17 cellular contexts compared by ENCODE assay signal in genomic region chr1:19313961-19314882, GRCh38. TPM values are rescaled to one million over a fixed set of nuclear protein-coding genes. Genes with fewer than 3 reads are reported as not detected.
DNase-seq lines count a peak whose midpoint lies in the region; ATAC-seq, FAIRE-seq and TF ChIP-seq lines count a peak whose summit lies in the region.
"Had no signal": no experiment of that assay in that cellular context is flagged by ENCODE, and none has a peak within 500 bp of the region (broad histone marks: within the 10 kb centered on the region; RNA-seq: fewer than 3 reads in every experiment).

No MANE protein-coding gene starts in this region.

- no peak for ATAC-seq in HG03280 (IDR thresholded peaks at IDR 0.05; ENCODE audit: unreplicated experiment)
- ATAC-seq: gastroesophageal sphincter had no signal

- H4K20me1 ChIP-seq in mammary epithelial cell (ENCODE audit: insufficient read depth, low read length) (no peaks in the 10 kb centered on the region), keratinocyte (ENCODE audit: control insufficient read depth, extremely low read depth, insufficient read depth, low read length) (peaks cover 3% of the 10 kb centered on the region), MM.1S (ENCODE audit: insufficient read depth, low read length) (no peaks in the 10 kb centered on the region)

- 87% methylated on average over 9 of the region's 10 CpGs for WGBS in mammary epithelial cell (ENCODE audit: low coverage, missing lambda C conversion rate)

- H3K9me3 Mint-ChIP-seq in MCF 10A (ENCODE audit: unreplicated experiment), result no peaks in the 10 kb centered on the region
- H3K9me3 Mint-ChIP-seq: activated CD4-positive, alpha-beta memory T cell treated with anti-CD3 and anti-CD28 coated beads for 36 hours had no signal

- H3K9me3 ChIP-seq in mammary epithelial cell (replicated peaks; ENCODE audit: insufficient read depth, low read length), result no peaks in the 10 kb centered on the region
- no peaks in the 10 kb centered on the region for H3K9me3 ChIP-seq in Peyer's patch
- H3K9me3 ChIP-seq in keratinocyte (ENCODE audit: control insufficient read depth, low read depth, low read length), result no peaks in the 10 kb centered on the region
- H3K9me3 ChIP-seq in MM.1S (replicated peaks; ENCODE audit: insufficient read depth, low read length), result no peaks in the 10 kb centered on the region
- H3K9me3 ChIP-seq: gastroesophageal sphincter, upper lobe of left lung had no signal

- TF ChIP-seq CTCF in MCF 10A (IDR thresholded peaks at IDR 0.05; ENCODE audit: unreplicated experiment), result no peak
- no peak for TF ChIP-seq CTCF in mammary epithelial cell (conservative IDR thresholded peaks at IDR 0.05 in 1 of 2, IDR thresholded peaks at IDR 0.05 in 1 of 2; ENCODE audit: extremely low read depth in 1 of 2, insufficient read depth in 1 of 2, low read depth in 1 of 2, low read length in 2 of 2)
- no peak for TF ChIP-seq CTCF in Peyer's patch (IDR thresholded peaks at IDR 0.05)
- TF ChIP-seq CTCF in keratinocyte (optimal IDR thresholded peaks at IDR 0.05 in 1 of 3, IDR thresholded peaks at IDR 0.05 in 1 of 3, conservative IDR thresholded peaks at IDR 0.05 in 1 of 3; ENCODE audit: extremely low read depth in 1 of 3, insufficient read depth in 2 of 3, low read length in 3 of 3), result no peak
- TF ChIP-seq CTCF in MM.1S (IDR thresholded peaks at IDR 0.05; ENCODE audit: low read length), result no peak

- H3K4me2 ChIP-seq in mammary epithelial cell (ENCODE audit: insufficient read depth, low read depth, low read length), result no peak overlapping the region
- no peak overlapping the region for H3K4me2 ChIP-seq in keratinocyte (ENCODE audit: control insufficient read depth, extremely low read depth, insufficient read depth, low read depth, low read length)
- H3K4me2 ChIP-seq in MM.1S (ENCODE audit: low read depth, low read length), result no peak overlapping the region

- H3F3A ChIP-seq in MM.1S (ENCODE audit: insufficient read depth, low read length), result no peaks in the 10 kb centered on the region

- H3K9ac ChIP-seq in mammary epithelial cell (ENCODE audit: insufficient read depth, low read length) (no peak overlapping the region), keratinocyte (ENCODE audit: control insufficient read depth, extremely low read depth, insufficient read depth, low read length) (no peak overlapping the region), MM.1S (ENCODE audit: low read length) (no peak overlapping the region)

- peak; percentile 72 for FAIRE-seq in keratinocyte (lab: Jason Lieb, UNC)
- FAIRE-seq: islet of Langerhans had no signal

- H3K4me3 Mint-ChIP-seq in MCF 10A (ENCODE audit: unreplicated experiment), result peak overlapping the region; percentile 77

- H3K4me3 ChIP-seq in mammary epithelial cell (replicated peaks in 1 of 3; ENCODE audit: insufficient read depth in 1 of 3, low read depth in 2 of 3, low read length in 3 of 3), result no peak overlapping the region
- no peak overlapping the region for H3K4me3 ChIP-seq in Peyer's patch
- H3K4me3 ChIP-seq in keratinocyte (ENCODE audit: control insufficient read depth in 2 of 3, extremely low read depth in 1 of 3, insufficient read depth in 2 of 3, low read depth in 1 of 3, low read length in 3 of 3), result no peak overlapping the region
- no peak overlapping the region for H3K4me3 ChIP-seq in MM.1S (ENCODE audit: low read length)

- no peaks in the 10 kb centered on the region for H3K27me3 Mint-ChIP-seq in MCF 10A (ENCODE audit: insufficient read depth, unreplicated experiment)
- H3K27me3 Mint-ChIP-seq: activated CD4-positive, alpha-beta memory T cell treated with anti-CD3 and anti-CD28 coated beads for 36 hours had no signal

- intact Hi-C loops in MCF 10A (cut with micrococcal nuclease), result loop anchor here (1.0 kb wide), 1 partner anchor 62 kb away; no protein-coding TSS in a partner anchor
- intact Hi-C loops in mammary epithelial cell (cut with micrococcal nuclease), result no loop called here

- POLR2A ChIA-PET in MCF 10A (lab: Yijun Ruan, JAX), result no interaction called here

- no peak overlapping the region for H3K27ac ChIP-seq in mammary epithelial cell (ENCODE audit: insufficient read depth, low read depth, low read length)
- peak overlapping the region in 1 of 4 donors; percentile 92 for H3K27ac ChIP-seq in Peyer's patch
- H3K27ac ChIP-seq in keratinocyte (ENCODE audit: control insufficient read depth, insufficient read depth, low read length), result no peak overlapping the region
- H3K27ac ChIP-seq in MM.1S (ENCODE audit: low read length), result no peak overlapping the region
- H3K27ac ChIP-seq: gastroesophageal sphincter had no signal

- H3K4me1 ChIP-seq in mammary epithelial cell (ENCODE audit: insufficient read depth, low read length) (peaks cover 43% of the 10 kb centered on the region), Peyer's patch (peaks cover 0 to 38% (median 23%) of the 10 kb centered on the region in 4 donors), keratinocyte (ENCODE audit: control insufficient read depth, extremely low read depth, insufficient read depth, low read length) (peaks cover 46% of the 10 kb centered on the region), MM.1S (ENCODE audit: low read length) (peaks cover 15% of the 10 kb centered on the region; the same call in 1 of the 2 replicates)

- no TSS peak for BruUV-seq in MCF 10A (replicated peaks; lab: Mats Ljungman, UMichigan)
- BruUV-seq in mammary epithelial cell (replicated peaks; lab: Mats Ljungman, UMichigan), result no TSS peak

- H3K4me1 Mint-ChIP-seq in MCF 10A (ENCODE audit: insufficient read depth, unreplicated experiment), result peaks cover 21% of the 10 kb centered on the region

- CTCF ChIA-PET in MCF 10A (lab: Yijun Ruan, JAX) (interaction anchor here (1.0 kb wide), 1 partner anchor 62 kb away, joined by 4 read pairs; the partner anchor contains the start of gene MRTO4), mammary epithelial cell (lab: Charles Lee; ENCODE audit: low non-redundant PET) (no interaction called here)

- no peak for DNase-seq in MCF 10A (ENCODE audit: unreplicated experiment)
- no peak for DNase-seq in mammary epithelial cell
- peak in 2 of 3 donors; percentile 51 to 55 for DNase-seq in Peyer's patch
- DNase-seq in keratinocyte (ENCODE audit: low read depth, low spot score), result no peak
- no peak for DNase-seq in 8988T
- no peak for DNase-seq in AG08395 (ENCODE audit: low spot score)
- no peak for DNase-seq in MM.1S
- DNase-seq: activated CD4-positive, alpha-beta memory T cell treated with anti-CD3 and anti-CD28 coated beads for 36 hours; effector memory CD4-positive, alpha-beta T cell; NCI-H2227 treated with DMSO at 0.1 percent for 48 hours; stimulated activated CD4-positive, alpha-beta T cell treated with anti-CD3 and anti-CD28 coated beads, Interleukin-1b, Interleukin-23, amount 100 ng/mL, for 48 hours; T-helper 9 cell; upper lobe of left lung had no signal

- no peak overlapping the region for H3K27ac Mint-ChIP-seq in MCF 10A (ENCODE audit: low read depth, unreplicated experiment)
- H3K27ac Mint-ChIP-seq: activated CD4-positive, alpha-beta memory T cell treated with anti-CD3 and anti-CD28 coated beads for 36 hours had no signal

- dilution Hi-C loops in mammary epithelial cell (cut with HindIII; ENCODE audit: low sequenced_read_pairs) (no loop called here), keratinocyte (cut with MboI; ENCODE audit: extremely low pct_ligation_motif_present, low sequenced_read_pairs) (no loop called here)

- no peaks in the 10 kb centered on the region for H3K9me2 ChIP-seq in MM.1S (replicated peaks; ENCODE audit: insufficient read depth, low read length)

- peaks cover 12% of the 10 kb centered on the region for H3K36me3 Mint-ChIP-seq in MCF 10A (ENCODE audit: insufficient read depth, unreplicated experiment)
- H3K36me3 Mint-ChIP-seq: activated CD4-positive, alpha-beta memory T cell treated with anti-CD3 and anti-CD28 coated beads for 36 hours had no signal

- H3K79me2 ChIP-seq in mammary epithelial cell (ENCODE audit: insufficient read depth, low read length) (peaks cover 73% of the 10 kb centered on the region), keratinocyte (ENCODE audit: control insufficient read depth, insufficient read depth, low read length) (peaks cover 14% of the 10 kb centered on the region), MM.1S (ENCODE audit: low read length) (peaks cover 16% of the 10 kb centered on the region)

- H3K27me3 ChIP-seq in mammary epithelial cell (ENCODE audit: insufficient read depth, low read length), result no peaks in the 10 kb centered on the region
- H3K27me3 ChIP-seq in Peyer's patch, result no peaks in the 10 kb centered on the region
- H3K27me3 ChIP-seq in keratinocyte (ENCODE audit: control insufficient read depth, extremely low read depth, insufficient read depth, low read length), result no peaks in the 10 kb centered on the region
- no peaks in the 10 kb centered on the region for H3K27me3 ChIP-seq in MM.1S (replicated peaks; ENCODE audit: insufficient read depth, low read length)
- H3K27me3 ChIP-seq: gastroesophageal sphincter, upper lobe of left lung had no signal

- peaks cover 2% of the 10 kb centered on the region for H3K9me1 ChIP-seq in keratinocyte (ENCODE audit: control insufficient read depth, extremely low read depth, insufficient read depth, low read length)

- no peak for TF ChIP-seq POLR2A in Peyer's patch (IDR thresholded peaks at IDR 0.05)

- no peak overlapping the region for H2AFZ ChIP-seq in mammary epithelial cell (ENCODE audit: low read depth, low read length)
- no peak overlapping the region for H2AFZ ChIP-seq in keratinocyte (ENCODE audit: control insufficient read depth, low read length)
- H2AFZ ChIP-seq in MM.1S (ENCODE audit: low read length), result no peak overlapping the region
- H2AFZ ChIP-seq: GM23248 had no signal

- in situ Hi-C loops in mammary epithelial cell (cut with MboI; ENCODE audit: low sequenced_read_pairs in 2 of 2), result no loop called here

- H3K36me3 ChIP-seq in mammary epithelial cell (ENCODE audit: insufficient read depth, low read length) (no peaks in the 10 kb centered on the region), Peyer's patch (peaks cover 0 to 12% (median 0%) of the 10 kb centered on the region in 3 donors), keratinocyte (ENCODE audit: control insufficient read depth in 2 of 2, extremely low read depth in 1 of 2, insufficient read depth in 2 of 2, low read length in 2 of 2) (peaks cover 2 to 7% of the 10 kb centered on the region in 2 experiments), MM.1S (replicated peaks; ENCODE audit: insufficient read depth, low read length) (no peaks in the 10 kb centered on the region)

RNA-seq across cellular contexts. Expression of gene SLC66A1, which starts 2.1 kb away (rescaled TPM):
- total RNA-seq in MCF 10A (2022), result 16.2 and 20.2 TPM in 2 replicates
- total RNA-seq in mammary epithelial cell, result 10 to 100 TPM; 17.7 to 19.7 TPM
- polyA plus RNA-seq in mammary epithelial cell, result 16.6 TPM
- 10.5 TPM for polyA minus RNA-seq in mammary epithelial cell
- total RNA-seq in Peyer's patch, result 10 to 100 TPM; 19.0 to 76.8 (median 45.0) TPM
- polyA plus RNA-seq in keratinocyte, result 8.0 to 16.5 TPM (median 11.6 TPM) in 3 replicates
- polyA plus RNA-seq in keratinocyte (2011; ENCODE audit: low read depth), result 3.6 TPM
- polyA plus RNA-seq in keratinocyte (2011; cell fraction: cytosol; rRNA removed), result 6.7 and 14.7 TPM in 2 replicates
- polyA plus RNA-seq in keratinocyte (2011; cell fraction: nucleus; rRNA removed), result 16.7 and 23.6 TPM in 2 replicates
- 10.2 and 11.0 TPM in 2 replicates for polyA plus RNA-seq in keratinocyte (2012; ENCODE audit: low replicate concordance)
- polyA minus RNA-seq in keratinocyte, result 8.1 to 17.5 TPM (median 11.2 TPM) in 3 replicates
- polyA minus RNA-seq in keratinocyte (2011; cell fraction: cytosol; rRNA and poly(A)+ RNA removed), result 11.9 TPM
- 10.8 and 13.3 TPM in 2 replicates for polyA minus RNA-seq in keratinocyte (2011; cell fraction: nucleus; rRNA and poly(A)+ RNA removed)

RNA-seq across cellular contexts. Expression of gene AKR7A2, which starts 2.3 kb away (rescaled TPM):
- 26.7 and 28.7 TPM in 2 replicates for total RNA-seq in MCF 10A (2022)
- total RNA-seq in mammary epithelial cell, result 10 to 100 TPM; 45.7 to 60.3 TPM
- polyA plus RNA-seq in mammary epithelial cell, result 65.9 TPM
- 43.9 TPM for polyA minus RNA-seq in mammary epithelial cell
- 100 to 1,000 TPM in 3 of 4 donors, 10 to 100 TPM in 1; 56.1 to 168 (median 137) TPM for total RNA-seq in Peyer's patch
- 21.4 to 29.2 TPM (median 22.0 TPM) in 3 replicates for polyA plus RNA-seq in keratinocyte
- 18.6 TPM for polyA plus RNA-seq in keratinocyte (2011; ENCODE audit: low read depth)
- polyA plus RNA-seq in keratinocyte (2011; cell fraction: cytosol; rRNA removed), result 16.8 and 26.3 TPM in 2 replicates
- polyA plus RNA-seq in keratinocyte (2011; cell fraction: nucleus; rRNA removed), result 10.6 and 11.5 TPM in 2 replicates
- polyA plus RNA-seq in keratinocyte (2012; ENCODE audit: low replicate concordance), result 23.1 and 30.1 TPM in 2 replicates
- 14.1 to 26.6 TPM (median 21.6 TPM) in 3 replicates for polyA minus RNA-seq in keratinocyte
- polyA minus RNA-seq in keratinocyte (2011; cell fraction: cytosol; rRNA and poly(A)+ RNA removed), result 30.7 TPM
- polyA minus RNA-seq in keratinocyte (2011; cell fraction: nucleus; rRNA and poly(A)+ RNA removed), result 10.2 and 11.9 TPM in 2 replicates

RNA-seq across cellular contexts. Expression of gene AKR7A3, which starts 25.7 kb away (rescaled TPM):
- 0.40 and 0.69 TPM in 2 replicates for total RNA-seq in MCF 10A (2022)
- total RNA-seq in mammary epithelial cell, result under 1 TPM; 0.50 to 0.59 TPM
- 0.16 TPM for polyA plus RNA-seq in mammary epithelial cell
- polyA minus RNA-seq in mammary epithelial cell, result not detected
- 100 to 1,000 TPM in 3 of 4 donors, 10 to 100 TPM in 1; 60.2 to 574 (median 416) TPM for total RNA-seq in Peyer's patch
- 0.03 to 0.35 TPM (median 0.17 TPM) in 3 replicates for polyA plus RNA-seq in keratinocyte
- polyA plus RNA-seq in keratinocyte (2011; ENCODE audit: low read depth), result 0.47 TPM
- polyA plus RNA-seq in keratinocyte (2011; cell fraction: cytosol; rRNA removed), result 0.07 and 0.09 TPM in 2 replicates
- 0.27 and 1.00 TPM in 2 replicates for polyA plus RNA-seq in keratinocyte (2011; cell fraction: nucleus; rRNA removed)
- 0.14 and 0.18 TPM in 2 replicates for polyA plus RNA-seq in keratinocyte (2012; ENCODE audit: low replicate concordance)
- 0.46 TPM in 1 of 3 replicates, not detected in the others for polyA minus RNA-seq in keratinocyte
- not detected for polyA minus RNA-seq in keratinocyte (2011; cell fraction: cytosol; rRNA and poly(A)+ RNA removed)
- 0.42 TPM in 1 of 2 replicates, not detected in the other for polyA minus RNA-seq in keratinocyte (2011; cell fraction: nucleus; rRNA and poly(A)+ RNA removed)

Comparison
In these comparisons a context has a peak if more than half of its experiments do, and no peak if none do; other contexts are left out.
1. DNase-seq: peak in Peyer's patch (2 of 3); none in MCF 10A (single experiment), mammary epithelial cell (single experiment), keratinocyte (single experiment), 8988T (single experiment), AG08395 (single experiment) and MM.1S (single experiment).
2. RNA of gene AKR7A3, which starts 25.7 kb away (total RNA-seq): 60.2 to 574 TPM in Peyer's patch; 0.50 to 0.59 TPM in mammary epithelial cell and 0.40 to 0.69 TPM in MCF 10A; every median in the first group is over 10 times any median in the second.